ENCODE assay signal across 16 cellular contexts in the genomic region with DNA sequence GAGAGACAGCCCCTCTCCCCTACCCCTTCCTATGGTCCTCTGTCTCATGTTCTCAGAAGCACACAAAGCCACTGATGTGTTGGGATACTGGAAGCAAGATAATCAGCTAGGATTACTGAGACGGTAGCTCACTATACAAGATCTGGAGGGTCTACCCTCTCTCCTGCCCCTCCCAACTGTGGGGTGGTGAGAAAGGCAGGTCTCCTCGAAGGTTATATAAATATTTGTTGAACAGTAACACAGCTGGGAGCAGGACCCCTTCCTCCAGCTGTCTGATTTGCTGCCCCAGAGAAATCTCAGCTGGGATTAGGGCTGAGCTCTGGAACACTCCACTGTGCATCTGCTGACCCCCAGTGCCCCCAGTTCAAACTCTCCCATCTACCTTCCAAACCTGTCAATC.
"Had no signal": no experiment of that assay in that cellular context is flagged by ENCODE, and none has a peak within 500 bp of the region (broad histone marks: within the 10 kb centered on the region; RNA-seq: fewer than 3 reads in every experiment).

No MANE protein-coding gene starts in this region.

- H3K36me3 ChIP-seq: left lung, upper lobe of right lung had no signal

- H3K27me3 ChIP-seq: foreskin keratinocyte, testis, upper lobe of right lung had no signal

- DNase-seq: activated CD4-positive, alpha-beta T cell treated with anti-CD3 and anti-CD28 coated beads for 1 hour; caudate nucleus; endodermal cell; foreskin keratinocyte; kidney; left lung; naive thymus-derived CD4-positive, alpha-beta T cell; posterior cingulate gyrus; retina; stimulated activated CD4-positive, alpha-beta T cell treated with anti-CD3 and anti-CD28 coated beads, Interleukin-2, amount 100 ng/mL, for 24 hours; stimulated activated naive CD4-positive, alpha-beta T cell treated with Interleukin-2 at 50 U/mL for 16 hours; testis; upper lobe of right lung had no signal

- ATAC-seq: foreskin keratinocyte; left lung; naive thymus-derived CD4-positive, alpha-beta T cell; upper lobe of right lung had no signal

- H3K27ac Mint-ChIP-seq: activated naive CD8-positive, alpha-beta T cell; endodermal cell; memory B cell had no signal

- H3K36me3 Mint-ChIP-seq: activated naive CD8-positive, alpha-beta T cell; memory B cell; naive thymus-derived CD4-positive, alpha-beta T cell had no signal

- H3K27ac ChIP-seq: epithelial cell of prostate, foreskin keratinocyte, left lung, testis, upper lobe of right lung had no signal

- H3K9me3 Mint-ChIP-seq: endodermal cell; memory B cell; naive thymus-derived CD4-positive, alpha-beta T cell had no signal

- H3K4me3 Mint-ChIP-seq: activated naive CD8-positive, alpha-beta T cell; endodermal cell; memory B cell; naive thymus-derived CD4-positive, alpha-beta T cell had no signal

- H3K4me3 ChIP-seq: left lung, testis, upper lobe of right lung had no signal

- H3K9me3 ChIP-seq: left lung, testis, upper lobe of right lung had no signal
